In genomic region chr3:177283983-177284382, GRCh38 we compare ENCODE assay signal across 14 cellular contexts.
DNase-seq lines count a peak whose midpoint lies in the region; ATAC-seq lines count a peak whose summit lies in the region.
"Had no signal": no experiment of that assay in that cellular context is flagged by ENCODE, and none has a peak within 500 bp of the region (broad histone marks: within the 10 kb centered on the region; RNA-seq: fewer than 3 reads in every experiment).

No MANE protein-coding gene starts in this region.

- H3K36me3 Mint-ChIP-seq in activated T-helper 17 cell treated with anti-CD3 and anti-CD28 coated beads, Interleukin-2, amount 50 U/mL, for 72 hours (ENCODE audit: low read depth), result no peaks in the 10 kb centered on the region
- H3K36me3 Mint-ChIP-seq: natural killer cell had no signal

- H3K4me1 ChIP-seq in BLaER1 treated with 17β-estradiol and CSF1 and Interleukin-3, amounts not matched to agents 10 nM and 100 nM, result peaks cover 12 to 91% (median 22%) of the 10 kb centered on the region in 10 experiments; a peak in 19 of 20 replicates
- H3K4me1 ChIP-seq in HUES48 (ENCODE audit: control insufficient read depth, insufficient read depth, low read length), result peaks cover 24% of the 10 kb centered on the region
- H3K4me1 ChIP-seq in mesendoderm (ENCODE audit: control insufficient read depth, low read depth, low read length), result peaks cover 24% of the 10 kb centered on the region
- H3K4me1 ChIP-seq: testis had no signal

- H2AK5ac ChIP-seq in mesendoderm (ENCODE audit: low read length), result no peak overlapping the region

- H3K4ac ChIP-seq in mesendoderm (ENCODE audit: low read depth, low read length), result no peak overlapping the region

- H3K4me2 ChIP-seq in BLaER1 treated with 17β-estradiol and CSF1 and Interleukin-3, amounts not matched to agents 10 nM and 100 nM, result peak overlapping the region in 6 of 11 experiments; percentile 2 to 76 (median 64); a peak in 10 of 22 replicates
- no peak overlapping the region for H3K4me2 ChIP-seq in mesendoderm (ENCODE audit: low read length)

- no peaks in the 10 kb centered on the region for H3K79me2 ChIP-seq in mesendoderm (ENCODE audit: control insufficient read depth, insufficient read depth, low read length)

- H3K56ac ChIP-seq in mesendoderm (ENCODE audit: low read length), result peak overlapping the region; percentile 69

- H4K5ac ChIP-seq in mesendoderm (ENCODE audit: low read length), result no peak overlapping the region

- H3K27ac ChIP-seq in BLaER1 treated with 17β-estradiol and CSF1 and Interleukin-3, amounts not matched to agents 10 nM and 100 nM, result peak overlapping the region in 5 of 11 experiments; percentile 47 to 77 (median 54); a peak in 8 of 22 replicates
- H3K27ac ChIP-seq in HUES48 (ENCODE audit: low read depth, low read length) (peak overlapping the region; percentile 72), mesendoderm (ENCODE audit: low read depth, low read length) (peak overlapping the region; percentile 22)
- H3K27ac ChIP-seq: testis had no signal

- no peak overlapping the region for H3K4me3 ChIP-seq in BLaER1 treated with 17β-estradiol and CSF1 and Interleukin-3, amounts not matched to agents 10 nM and 100 nM
- H3K4me3 ChIP-seq in HUES48 (ENCODE audit: low read depth, low read length), result no peak overlapping the region
- no peak overlapping the region for H3K4me3 ChIP-seq in mesendoderm (ENCODE audit: low read length)
- H3K4me3 ChIP-seq: testis had no signal

- H3K9me3 ChIP-seq in BLaER1 treated with 17β-estradiol and CSF1 and Interleukin-3, amounts not matched to agents 10 nM and 100 nM (replicated peaks in 1 of 11), result peaks cover 0 to 26% (median 13%) of the 10 kb centered on the region in 11 experiments; a peak in 17 of 22 replicates
- no peaks in the 10 kb centered on the region for H3K9me3 ChIP-seq in HUES48 (ENCODE audit: control insufficient read depth, insufficient read depth, low read length)
- H3K9me3 ChIP-seq: testis had no signal

- no CpG with 5 or more reads among the region's 2 CpGs for WGBS in mesendoderm (ENCODE audit: extremely low coverage, insufficient coverage, low lambda C conversion rate)

- H3K36me3 ChIP-seq in BLaER1 treated with 17β-estradiol and CSF1 and Interleukin-3, amounts not matched to agents 10 nM and 100 nM, result no peaks in the 10 kb centered on the region
- H3K36me3 ChIP-seq in HUES48 (ENCODE audit: control insufficient read depth, insufficient read depth, low read length) (no peaks in the 10 kb centered on the region), mesendoderm (ENCODE audit: control insufficient read depth, insufficient read depth, low read length) (no peaks in the 10 kb centered on the region)

- H2BK120ac ChIP-seq in mesendoderm (ENCODE audit: low read depth, low read length), result peak overlapping the region; percentile 85

- H3K18ac ChIP-seq in mesendoderm (ENCODE audit: low read length), result peak overlapping the region; percentile 56

- no peak overlapping the region for H2BK15ac ChIP-seq in mesendoderm (replicated peaks; ENCODE audit: low read depth)

- no peak overlapping the region for H4K8ac ChIP-seq in mesendoderm (ENCODE audit: low read depth, low read length)

- no peaks in the 10 kb centered on the region for H3K27me3 Mint-ChIP-seq in activated T-helper 17 cell treated with anti-CD3 and anti-CD28 coated beads, Interleukin-2, amount 50 U/mL, for 72 hours
- H3K27me3 Mint-ChIP-seq: activated naive CD4-positive, alpha-beta T cell treated with anti-CD3 and anti-CD28 coated beads, Interleukin-2, amount 10 ng/mL, durations not matched to agents 7 days and 5 days had no signal

- H3K9ac ChIP-seq in BLaER1 treated with 17β-estradiol and CSF1 and Interleukin-3, amounts not matched to agents 10 nM and 100 nM, result peak overlapping the region in 3 of 11 experiments; percentile 23 to 54 (median 31); a peak in 2 of 22 replicates
- H3K9ac ChIP-seq in HUES48 (ENCODE audit: low read depth, low read length), result no peak overlapping the region
- H3K9ac ChIP-seq in mesendoderm (ENCODE audit: low read length), result no peak overlapping the region

- no peak overlapping the region for H3K23ac ChIP-seq in mesendoderm (ENCODE audit: low read length)

- DNase-seq in mesendoderm (no peak), T-helper 1 cell (no peak), NCI-H2081 treated with DMSO at 0.1 percent for 48 hours (lab: John Stamatoyannopoulos, UW) (no peak), NCI-H146 treated with DMSO at 0.1 percent for 48 hours (lab: John Stamatoyannopoulos, UW; ENCODE audit: unreplicated experiment) (no peak), hippocampal formation (lab: John Stamatoyannopoulos, UW) (no peak)
- DNase-seq: effector CD8-positive, alpha-beta T cell; natural killer cell; NCI-H526; retina had no signal

- peaks cover 10% of the 10 kb centered on the region for H3K4me1 Mint-ChIP-seq in activated T-helper 17 cell treated with anti-CD3 and anti-CD28 coated beads, Interleukin-2, amount 50 U/mL, for 72 hours

- no peaks in the 10 kb centered on the region for H4K20me1 ChIP-seq in BLaER1 treated with 17β-estradiol and CSF1 and Interleukin-3, amounts not matched to agents 10 nM and 100 nM

- H3K79me1 ChIP-seq in mesendoderm (ENCODE audit: low read length), result no peaks in the 10 kb centered on the region

- peak overlapping the region; percentile 24 for H2BK5ac ChIP-seq in mesendoderm (ENCODE audit: low read length)

- H3K9me3 Mint-ChIP-seq in activated T-helper 17 cell treated with anti-CD3 and anti-CD28 coated beads, Interleukin-2, amount 50 U/mL, for 72 hours, result no peaks in the 10 kb centered on the region
- H3K9me3 Mint-ChIP-seq: natural killer cell had no signal

- peak overlapping the region; percentile 28 for H3K4me3 Mint-ChIP-seq in activated T-helper 17 cell treated with anti-CD3 and anti-CD28 coated beads, Interleukin-2, amount 50 U/mL, for 72 hours
- H3K4me3 Mint-ChIP-seq: activated naive CD4-positive, alpha-beta T cell treated with anti-CD3 and anti-CD28 coated beads, Interleukin-2, amount 10 ng/mL, durations not matched to agents 7 days and 5 days; natural killer cell had no signal

- H3K27ac Mint-ChIP-seq in activated T-helper 17 cell treated with anti-CD3 and anti-CD28 coated beads, Interleukin-2, amount 50 U/mL, for 72 hours, result no peak overlapping the region

- no peaks in the 10 kb centered on the region for H3K27me3 ChIP-seq in BLaER1 treated with 17β-estradiol and CSF1 and Interleukin-3, amounts not matched to agents 10 nM and 100 nM
- H3K27me3 ChIP-seq in HUES48 (ENCODE audit: control insufficient read depth, insufficient read depth, low read length) (no peaks in the 10 kb centered on the region), mesendoderm (ENCODE audit: insufficient read depth, low read length, poor library complexity) (no peaks in the 10 kb centered on the region)
- H3K27me3 ChIP-seq: testis had no signal

- ATAC-seq in activated T-helper 17 cell treated with anti-CD3 and anti-CD28 coated beads, Interleukin-2, amount 50 U/mL, for 72 hours (replicated peaks), result no peak
- ATAC-seq: natural killer cell had no signal
